ENCODE assay signal across 19 cellular contexts in the genomic region with DNA sequence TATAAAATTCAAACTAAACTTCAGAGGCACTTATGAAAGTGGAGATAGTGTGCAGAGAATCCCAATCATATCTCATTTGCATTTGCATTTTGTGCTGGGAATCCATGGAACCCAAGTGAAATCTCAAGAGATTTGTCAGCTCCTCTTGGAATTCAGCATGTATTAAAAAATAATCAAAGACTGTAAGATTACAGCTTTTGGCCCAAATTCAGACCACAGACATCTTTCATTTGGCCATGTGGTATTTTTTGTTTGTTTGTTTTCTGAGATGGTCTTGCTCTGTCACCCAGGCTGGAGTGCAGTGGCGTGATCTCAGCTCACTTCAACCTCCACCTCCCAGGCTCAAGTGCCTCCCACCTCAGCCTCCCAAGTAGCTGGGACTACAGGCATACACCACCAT.
"Had no signal": no experiment of that assay in that cellular context is flagged by ENCODE, and none has a peak within 500 bp of the region (broad histone marks: within the 10 kb centered on the region; RNA-seq: fewer than 3 reads in every experiment).

No MANE protein-coding gene starts in this region.

- H3K36me3 ChIP-seq: neural progenitor cell had no signal

- DNase-seq: activated CD4-positive, alpha-beta T cell treated with anti-CD3 and anti-CD28 coated beads, Interleukin-2, amount 10 ng/mL, durations not matched to agents 24 days and 14 days; activated CD8-positive, alpha-beta T cell treated with anti-CD3 and anti-CD28 coated beads for 36 hours; activated naive CD4-positive, alpha-beta T cell treated with Interleukin-2 at 50 U/mL for 16 hours; activated naive CD8-positive, alpha-beta T cell treated with anti-CD3 and anti-CD28 coated beads, Interleukin-2, amount 10 ng/mL, durations not matched to agents 7 days and 5 days; activated T-cell treated with anti-CD3 and anti-CD28 coated beads, Interleukin-2, amount 50 U/mL, for 1 hour; amygdala; left cardiac atrium; mesendoderm; naive thymus-derived CD4-positive, alpha-beta T cell; psoas muscle; stimulated activated CD4-positive, alpha-beta T cell treated with anti-CD3 and anti-CD28 coated beads, Interleukin-4, amount 100 ng/mL, for 4 hours; testis had no signal

- H3K9me3 ChIP-seq: psoas muscle, testis had no signal

- H3K36me3 Mint-ChIP-seq: neural progenitor cell; stimulated activated memory B cell treated with anti-CD40 and anti-IgM and Interleukin-4, amounts not matched to agents 10 μg/mL and 1 μg/mL and 100 μg/mL, for 72 hours; type B pancreatic cell had no signal

- H3K4me3 Mint-ChIP-seq: activated CD4-positive, alpha-beta T cell treated with anti-CD3 and anti-CD28 coated beads, Interleukin-2, amount 10 ng/mL, durations not matched to agents 24 days and 14 days; activated CD8-positive, alpha-beta T cell treated with anti-CD3 and anti-CD28 coated beads for 36 hours; activated naive CD8-positive, alpha-beta T cell treated with anti-CD3 and anti-CD28 coated beads, Interleukin-2, amount 10 ng/mL, durations not matched to agents 7 days and 5 days; activated T-helper 17 cell treated with anti-CD3 and anti-CD28 coated beads, Interleukin-2, amount 50 U/mL, for 72 hours; central memory CD8-positive, alpha-beta T cell; naive thymus-derived CD4-positive, alpha-beta T cell; neural progenitor cell; stimulated activated memory B cell treated with anti-CD40 and anti-IgM and Interleukin-4, amounts not matched to agents 10 μg/mL and 1 μg/mL and 100 μg/mL, for 72 hours; type B pancreatic cell had no signal

- H3K27me3 Mint-ChIP-seq: activated CD4-positive, alpha-beta T cell treated with anti-CD3 and anti-CD28 coated beads, Interleukin-2, amount 10 ng/mL, durations not matched to agents 24 days and 14 days; activated CD8-positive, alpha-beta T cell treated with anti-CD3 and anti-CD28 coated beads for 36 hours; activated naive CD8-positive, alpha-beta T cell treated with anti-CD3 and anti-CD28 coated beads, Interleukin-2, amount 10 ng/mL, durations not matched to agents 7 days and 5 days; activated T-helper 17 cell treated with anti-CD3 and anti-CD28 coated beads, Interleukin-2, amount 50 U/mL, for 72 hours; central memory CD8-positive, alpha-beta T cell; naive thymus-derived CD4-positive, alpha-beta T cell; stimulated activated memory B cell treated with anti-CD40 and anti-IgM and Interleukin-4, amounts not matched to agents 10 μg/mL and 1 μg/mL and 100 μg/mL, for 72 hours; type B pancreatic cell had no signal

- H3K27me3 ChIP-seq: hepatocyte, neural progenitor cell, testis had no signal

- H3K4me3 ChIP-seq: coronary artery, hepatocyte, neural progenitor cell, psoas muscle, testis had no signal

- H3K27ac ChIP-seq: coronary artery, neural progenitor cell, psoas muscle, testis had no signal

- H3K9me3 Mint-ChIP-seq: activated CD4-positive, alpha-beta T cell treated with anti-CD3 and anti-CD28 coated beads, Interleukin-2, amount 10 ng/mL, durations not matched to agents 24 days and 14 days; activated CD8-positive, alpha-beta T cell treated with anti-CD3 and anti-CD28 coated beads for 36 hours; activated naive CD8-positive, alpha-beta T cell treated with anti-CD3 and anti-CD28 coated beads, Interleukin-2, amount 10 ng/mL, durations not matched to agents 7 days and 5 days; activated T-helper 17 cell treated with anti-CD3 and anti-CD28 coated beads, Interleukin-2, amount 50 U/mL, for 72 hours; central memory CD8-positive, alpha-beta T cell; naive thymus-derived CD4-positive, alpha-beta T cell; neural progenitor cell; stimulated activated memory B cell treated with anti-CD40 and anti-IgM and Interleukin-4, amounts not matched to agents 10 μg/mL and 1 μg/mL and 100 μg/mL, for 72 hours; type B pancreatic cell had no signal

- H3K27ac Mint-ChIP-seq: activated CD4-positive, alpha-beta T cell treated with anti-CD3 and anti-CD28 coated beads, Interleukin-2, amount 10 ng/mL, durations not matched to agents 24 days and 14 days; activated naive CD8-positive, alpha-beta T cell treated with anti-CD3 and anti-CD28 coated beads, Interleukin-2, amount 10 ng/mL, durations not matched to agents 7 days and 5 days; activated T-helper 17 cell treated with anti-CD3 and anti-CD28 coated beads, Interleukin-2, amount 50 U/mL, for 72 hours; neural progenitor cell; stimulated activated memory B cell treated with anti-CD40 and anti-IgM and Interleukin-4, amounts not matched to agents 10 μg/mL and 1 μg/mL and 100 μg/mL, for 72 hours had no signal

- H3K4me1 ChIP-seq: testis had no signal
